In genomic region chr3:13479582-13480339, GRCh38 we compare ENCODE assay signal across 8 cellular contexts. TPM values are rescaled to one million over a fixed set of nuclear protein-coding genes. Genes with fewer than 3 reads are reported as not detected.
DNase-seq lines count a peak whose midpoint lies in the region; ATAC-seq and TF ChIP-seq lines count a peak whose summit lies in the region.

TSS of gene HDAC11 (plus strand) at chr3:13480306. CDS start at chr3:13480348, 42 bp downstream.

- DNase-seq in AG04450 (ENCODE audit: low read depth, low spot score) (peak; percentile 90), NCI-H2196 treated with DMSO at 0.1 percent for 48 hours (lab: John Stamatoyannopoulos, UW; ENCODE audit: unreplicated experiment) (peak; percentile 46), WTC11 (ENCODE audit: low spot score) (peak; percentile 99), cardiac fibroblast (ENCODE audit: low read depth in 2 of 2) (peak; percentile 96 to 99), inferior parietal cortex (ENCODE audit: extremely low spot score) (peak; percentile 96), spleen (peak; percentile 100)

- CTCF ChIA-PET in AG04450 (lab: Charles Lee): interaction anchor here (0.6 to 8.7 kb wide), 12 partner anchors 11 to 646 kb away, joined by 3 to 58 read pairs (median 6); no protein-coding TSS in a partner anchor
- CTCF ChIA-PET in WTC11 (lab: Charles Lee): interaction anchor here (0.6 to 4.8 kb wide), 34 partner anchors 12 to 800 kb away, joined by 3 to 66 read pairs (median 4); partner anchors contain the start of genes NUP210 and WNT7A

- peaks cover 6% of the 10 kb centered on the region for H3K27me3 ChIP-seq in AG04450 (ENCODE audit: control insufficient read depth, insufficient read depth, low read length)
- peaks cover 0 to 2% (median 0%) of the 10 kb centered on the region in 7 donors for H3K27me3 ChIP-seq in spleen (replicated peaks in 1 of 7)

- no peak for TF ChIP-seq POLR2A in spleen (IDR thresholded peaks at IDR 0.05)

- H3K4me1 ChIP-seq in spleen: peaks cover 6 to 30% (median 20%) of the 10 kb centered on the region in 6 donors

- ATAC-seq in GM18873 (IDR thresholded peaks at IDR 0.05; ENCODE audit: low FRiP score, unreplicated experiment) (peak; percentile 93), HG03139 (IDR thresholded peaks at IDR 0.05; ENCODE audit: unreplicated experiment) (peak; percentile 100), WTC11 (peak; percentile 93)

- intact Hi-C loops in spleen (cut with DNase I; ENCODE audit: low total_unique reads): no loop called here

- TF ChIP-seq CTCF in AG04450 (IDR thresholded peaks at IDR 0.05; ENCODE audit: low read depth, low read length): no peak
- no peak for TF ChIP-seq CTCF in WTC11 (IDR thresholded peaks at IDR 0.05)
- TF ChIP-seq CTCF in cardiac fibroblast (IDR thresholded peaks at IDR 0.05; ENCODE audit: low read depth, low read length): no peak
- peak in 10 of 11 experiments; percentile 24 to 72 (median 62) for TF ChIP-seq CTCF in spleen (IDR thresholded peaks at IDR 0.05 in 8 of 11, conservative IDR thresholded peaks at IDR 0.05 in 3 of 11)

- H3K4me1 Mint-ChIP-seq in WTC11: peaks cover 33% of the 10 kb centered on the region

- H3K27ac Mint-ChIP-seq in WTC11: peak within 1 kb of the TSS; percentile 91

- peak within 1 kb of the TSS; percentile 85 for H3K4me3 Mint-ChIP-seq in WTC11

- POLR2A ChIA-PET in AG04450 (lab: Yijun Ruan, JAX) (interaction anchor here (0.7 to 1.7 kb wide), 6 partner anchors 16 to 141 kb away, joined by 3 to 9 read pairs (median 4); no protein-coding TSS in a partner anchor), WTC11 (lab: Charles Lee) (interaction anchor here (0.6 to 1.5 kb wide), 10 partner anchors 16 to 714 kb away, joined by 3 to 7 read pairs (median 3); partner anchors contain the start of gene NUP210)

- peak within 1 kb of the TSS; percentile 21 for H3K27ac ChIP-seq in AG04450 (ENCODE audit: low read depth, low read length)
- peak within 1 kb of the TSS; percentile 87 to 93 (median 90) for H3K27ac ChIP-seq in spleen

- H3K36me3 ChIP-seq in spleen: no peaks in the 10 kb centered on the region

- H3K36me3 Mint-ChIP-seq in WTC11: no peaks in the 10 kb centered on the region

- H3K9me3 ChIP-seq in AG04450 (ENCODE audit: control insufficient read depth, insufficient read depth, low read length) (no peaks in the 10 kb centered on the region; the same call in 1 of the 2 replicates), spleen (no peaks in the 10 kb centered on the region)

- no peaks in the 10 kb centered on the region for H3K9me3 Mint-ChIP-seq in WTC11

- peaks cover 28% of the 10 kb centered on the region for H3K27me3 Mint-ChIP-seq in WTC11 (ENCODE audit: low read depth)

- 0 to 1% (median 1%) methylated on average over 25 to 67 of the region's 67 CpGs for WGBS in spleen, 5 donors

- peak within 1 kb of the TSS; percentile 72 for H3K4me3 ChIP-seq in AG04450 (ENCODE audit: low read depth, low read length)
- H3K4me3 ChIP-seq in cardiac fibroblast (replicated peaks in 1 of 2; ENCODE audit: low read depth in 2 of 2, low read length in 2 of 2): peak within 1 kb of the TSS; percentile 66 to 70
- H3K4me3 ChIP-seq in spleen: peak within 1 kb of the TSS; percentile 68 to 91 (median 72)

TF ChIP-seq in WTC11, 78 proteins besides CTCF, POLR2A, EP300 and RAD21:
- TF ChIP-seq SP1 (CRISPR knock-in tag; conservative IDR thresholded peaks at IDR 0.05) (peak; percentile 93), TEAD4 (CRISPR knock-in tag; IDR thresholded peaks at IDR 0.05) (no peak), NFYB (CRISPR knock-in tag; conservative IDR thresholded peaks at IDR 0.05; ENCODE audit: low read depth) (peak; percentile 66; the same call in 1 of the 2 replicates), ZNF416 (CRISPR knock-in tag; IDR thresholded peaks at IDR 0.05) (no peak), USF1 (CRISPR knock-in tag; IDR thresholded peaks at IDR 0.05) (peak; percentile 63; the same call in 1 of the 2 replicates), GTF2I (CRISPR knock-in tag; conservative IDR thresholded peaks at IDR 0.05) (peak; percentile 95), HMGXB4 (CRISPR knock-in tag; IDR thresholded peaks at IDR 0.05) (peak; percentile 29; the same call in 1 of the 2 replicates), MAX (CRISPR knock-in tag; IDR thresholded peaks at IDR 0.05) (peak; percentile 62; the same call in 1 of the 2 replicates), ZBTB43 (CRISPR knock-in tag; IDR thresholded peaks at IDR 0.05) (no peak), STAT6 (CRISPR knock-in tag; conservative IDR thresholded peaks at IDR 0.05; ENCODE audit: low read depth) (no peak), FOXP1 (CRISPR knock-in tag; IDR thresholded peaks at IDR 0.05; ENCODE audit: borderline replicate concordance) (no peak), KAT7 (CRISPR knock-in tag; IDR thresholded peaks at IDR 0.05; ENCODE audit: borderline replicate concordance) (0 out of 2 replicates have a peak, but pooled peaks have one; percentile 43), RELA (CRISPR knock-in tag; IDR thresholded peaks at IDR 0.05; ENCODE audit: borderline replicate concordance) (peak; percentile 42; the same call in 1 of the 2 replicates), E2F5 (CRISPR knock-in tag; IDR thresholded peaks at IDR 0.05) (peak; percentile 56; the same call in 1 of the 2 replicates), MXD4 (CRISPR knock-in tag; IDR thresholded peaks at IDR 0.05; ENCODE audit: borderline replicate concordance) (no peak), PRRX2 (CRISPR knock-in tag; IDR thresholded peaks at IDR 0.05) (no peak)

RNA-seq across cellular contexts. Expression of gene HDAC11, which starts in this region (rescaled TPM):
- polyA plus RNA-seq in AG04450 (2011; rRNA removed): 7.1 and 7.5 TPM in 2 replicates
- polyA minus RNA-seq in AG04450 (2011; rRNA and poly(A)+ RNA removed): 10.5 and 13.6 TPM in 2 replicates
- 11.5 to 12.5 TPM (median 12.0 TPM) in 3 replicates for total RNA-seq in WTC11 (2021)
- total RNA-seq in spleen: 10 to 100 TPM in 2 of 7 donors, 1 to 10 TPM in 5; 4.2 to 11.2 (median 6.3) TPM
- polyA plus RNA-seq in spleen: 1 to 10 TPM; 2.5 to 6.5 (median 3.3) TPM

Comparison
In these comparisons a context has a peak if more than half of its experiments do, and no peak if none do; other contexts are left out.
1. Peak in every context shown above with its lines: DNase-seq, ATAC-seq, H3K4me3 ChIP-seq and H3K27ac ChIP-seq.
2. DNase-seq: peak in every context shown above with its lines; median percentile 100 in spleen; 99 in WTC11; 98 in cardiac fibroblast; 96 in inferior parietal cortex; 90 in AG04450; 46 in NCI-H2196 treated with DMSO at 0.1 percent for 48 hours.
3. CTCF ChIP-seq: peak in spleen (10 of 11); none in AG04450 (single experiment), WTC11 (single experiment) and cardiac fibroblast (single experiment).